Comparison of ENCODE assay signal across 16 cellular contexts in the genomic region with DNA sequence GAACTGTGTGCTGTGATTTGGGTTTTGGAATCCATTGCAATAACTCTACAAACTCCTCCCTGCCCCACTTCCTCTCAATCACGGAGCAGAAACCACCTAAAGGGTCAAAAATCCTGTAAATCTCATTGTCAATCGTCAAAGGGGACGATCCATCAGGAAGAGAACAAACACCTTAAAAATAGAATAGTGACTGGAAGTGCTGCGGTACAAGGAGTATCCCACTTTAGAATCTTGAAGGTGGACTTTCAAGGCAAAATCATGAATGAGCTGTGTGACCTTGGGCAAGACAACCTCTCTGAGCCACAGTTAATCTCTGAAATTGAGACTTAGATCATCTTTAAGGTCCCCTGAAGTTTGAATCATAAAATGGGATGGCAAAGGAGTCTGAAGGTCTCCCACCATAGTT. TPM values are rescaled to one million over a fixed set of nuclear protein-coding genes. Genes with fewer than 3 reads are reported as not detected.
A peak's percentile ranks its signal among the peaks of the same experiment; 100 is the strongest.
DNase-seq lines count a peak whose midpoint lies in the region; ATAC-seq and TF ChIP-seq lines count a peak whose summit lies in the region.
"Had no signal": no experiment of that assay in that cellular context is flagged by ENCODE, and none has a peak within 500 bp of the region (broad histone marks: within the 10 kb centered on the region; RNA-seq: fewer than 3 reads in every experiment).

No MANE protein-coding gene starts in this region.

- BruUV-seq in IMR-90 (replicated peaks; lab: Mats Ljungman, UMichigan): no TSS peak

- no CpG with 5 or more reads among the region's 4 CpGs for WGBS in IMR-90 (ENCODE audit: extremely low coverage in 2 of 2, insufficient read length in 1 of 2), 2 experiments
- 51 to 69% (median 60%) methylated on average over 4 of the region's 4 CpGs for WGBS in spleen, 5 donors

- peaks cover 75% of the 10 kb centered on the region for H3K4me1 Mint-ChIP-seq in activated naive CD4-positive, alpha-beta T cell treated with anti-CD3 and anti-CD28 coated beads, Interleukin-2, amount 10 ng/mL, durations not matched to agents 7 days and 5 days
- H3K4me1 Mint-ChIP-seq in activated T-helper 2 cell treated with anti-CD3 and anti-CD28 coated beads, Interferon-gamma antibody, Interleukin-2, Interleukin-4, amounts not matched to agents 10 μg/mL and 5 μg/mL and 100 μg/mL, durations not matched to agents 14 hours and 24 hours and 36 hours (ENCODE audit: low read depth): peaks cover 67% of the 10 kb centered on the region

- H4K91ac ChIP-seq in IMR-90 (ENCODE audit: insufficient read depth, low read depth, low read length): no peak overlapping the region

- H3K36me3 Mint-ChIP-seq in activated naive CD4-positive, alpha-beta T cell treated with anti-CD3 and anti-CD28 coated beads, Interleukin-2, amount 10 ng/mL, durations not matched to agents 7 days and 5 days: peaks cover 26% of the 10 kb centered on the region
- peaks cover 40% of the 10 kb centered on the region for H3K36me3 Mint-ChIP-seq in activated T-helper 2 cell treated with anti-CD3 and anti-CD28 coated beads, Interferon-gamma antibody, Interleukin-2, Interleukin-4, amounts not matched to agents 10 μg/mL and 5 μg/mL and 100 μg/mL, durations not matched to agents 14 hours and 24 hours and 36 hours (ENCODE audit: low read depth)

- in situ Hi-C loops in IMR-90 (cut with MboI; ENCODE audit: low sequenced_read_pairs): no loop called here

- H2BK15ac ChIP-seq in IMR-90 (ENCODE audit: low read depth, low read length): peak overlapping the region; percentile 20; the same call in 1 of the 3 replicates

- no peak overlapping the region for H3K4me2 ChIP-seq in IMR-90 (ENCODE audit: low read depth, low read length)

- H2AFZ ChIP-seq in IMR-90 (replicated peaks; ENCODE audit: low read length, poor library complexity): no peak overlapping the region

- CTCF ChIA-PET in activated naive CD4-positive, alpha-beta T cell treated with anti-CD3 and anti-CD28 coated beads, Interleukin-2, amount 10 ng/mL, durations not matched to agents 7 days and 5 days (lab: Charles Lee): interaction anchor here (1.2 to 2.5 kb wide), 4 partner anchors 11 to 68 kb away, joined by 3 to 7 read pairs (median 4); no protein-coding TSS in a partner anchor
- CTCF ChIA-PET in IMR-90 (lab: Yijun Ruan, JAX): interaction anchor here (1.7 kb wide), 1 partner anchor 69 kb away, joined by 8 read pairs; no protein-coding TSS in a partner anchor

- H2BK5ac ChIP-seq in IMR-90 (ENCODE audit: low read depth, low read length, poor library complexity, severe bottlenecking): no peak overlapping the region

- H2AK9ac ChIP-seq in IMR-90 (replicated peaks; ENCODE audit: low read depth, low read length, poor library complexity): no peak overlapping the region

- DNase-seq in activated naive CD4-positive, alpha-beta T cell treated with anti-CD3 and anti-CD28 coated beads, Interleukin-2, amount 10 ng/mL, durations not matched to agents 7 days and 5 days: no peak
- DNase-seq in activated naive CD4-positive, alpha-beta T cell treated with anti-CD3 and anti-CD28 coated beads, Interleukin-2, amount 50 U/mL, for 16 hours: no peak
- DNase-seq in IMR-90 (no peak), spleen (no peak), cerebellar nuclear complex (lab: John Stamatoyannopoulos, UW) (no peak)
- DNase-seq in activated T-helper 2 cell treated with anti-CD3 and anti-CD28 coated beads, Interferon-gamma antibody, Interleukin-2, Interleukin-4, amounts not matched to agents 10 μg/mL and 5 μg/mL and 100 μg/mL, durations not matched to agents 14 hours and 24 hours and 36 hours (ENCODE audit: low spot score): no peak
- DNase-seq: activated CD4-positive, alpha-beta T cell treated with anti-CD3 and anti-CD28 coated beads, Interleukin-2, amount 50 U/mL, for 4 hours; NCI-H2081 treated with DMSO at 0.1 percent for 48 hours; NCI-H524; PC-3; right cardiac atrium had no signal

- no peaks in the 10 kb centered on the region for H3K9me3 Mint-ChIP-seq in activated naive CD4-positive, alpha-beta T cell treated with anti-CD3 and anti-CD28 coated beads, Interleukin-2, amount 10 ng/mL, durations not matched to agents 7 days and 5 days
- H3K9me3 Mint-ChIP-seq in activated T-helper 2 cell treated with anti-CD3 and anti-CD28 coated beads, Interferon-gamma antibody, Interleukin-2, Interleukin-4, amounts not matched to agents 10 μg/mL and 5 μg/mL and 100 μg/mL, durations not matched to agents 14 hours and 24 hours and 36 hours: no peaks in the 10 kb centered on the region
- H3K9me3 Mint-ChIP-seq: brain had no signal

- TF ChIP-seq CTCF in IMR-90 (conservative IDR thresholded peaks at IDR 0.05; ENCODE audit: low read depth, low read length) (no peak), spleen (IDR thresholded peaks at IDR 0.05 in 8 of 11, conservative IDR thresholded peaks at IDR 0.05 in 3 of 11) (no peak)

- TF ChIP-seq RAD21 in IMR-90 (IDR thresholded peaks at IDR 0.05; ENCODE audit: low read length): no peak

- no peaks in the 10 kb centered on the region for H3K27me3 ChIP-seq in IMR-90 (ENCODE audit: control insufficient read depth, insufficient read depth, low read length)
- peaks cover 0 to 12% (median 0%) of the 10 kb centered on the region in 7 donors for H3K27me3 ChIP-seq in spleen (replicated peaks in 1 of 7)

- H3K36me3 ChIP-seq in IMR-90 (ENCODE audit: control insufficient read depth, insufficient read depth, low read length): peaks cover 7% of the 10 kb centered on the region
- H3K36me3 ChIP-seq in spleen: peaks cover 0 to 11% (median 0%) of the 10 kb centered on the region in 6 donors

- TF ChIP-seq POLR2A in IMR-90 (IDR thresholded peaks at IDR 0.05; ENCODE audit: low read depth, low read length): no peak
- TF ChIP-seq POLR2A in spleen (IDR thresholded peaks at IDR 0.05): no peak

- H3K4me3 Mint-ChIP-seq in activated naive CD4-positive, alpha-beta T cell treated with anti-CD3 and anti-CD28 coated beads, Interleukin-2, amount 10 ng/mL, durations not matched to agents 7 days and 5 days: no peak overlapping the region
- no peak overlapping the region for H3K4me3 Mint-ChIP-seq in activated T-helper 2 cell treated with anti-CD3 and anti-CD28 coated beads, Interferon-gamma antibody, Interleukin-2, Interleukin-4, amounts not matched to agents 10 μg/mL and 5 μg/mL and 100 μg/mL, durations not matched to agents 14 hours and 24 hours and 36 hours (ENCODE audit: low read depth)
- H3K4me3 Mint-ChIP-seq: brain had no signal

- H3K56ac ChIP-seq in IMR-90 (ENCODE audit: extremely low read depth, insufficient read depth, low read length): no peak overlapping the region

- no peak overlapping the region for H4K5ac ChIP-seq in IMR-90 (ENCODE audit: low read depth, low read length)

- H3K18ac ChIP-seq in IMR-90 (ENCODE audit: low read depth, low read length): no peak overlapping the region

- H4K8ac ChIP-seq in IMR-90 (ENCODE audit: low read depth in 2 of 2, low read length in 2 of 2): no peak overlapping the region

- peak overlapping the region; percentile 32; the same call in 1 of the 2 replicates for H2BK120ac ChIP-seq in IMR-90 (ENCODE audit: low read depth, low read length)

- H3K14ac ChIP-seq in IMR-90 (replicated peaks; ENCODE audit: low read depth, low read length): no peak overlapping the region

- H3K23ac ChIP-seq in IMR-90 (ENCODE audit: low read depth, low read length): no peak overlapping the region

- H3K9ac ChIP-seq in IMR-90 (ENCODE audit: low read depth, low read length): no peak overlapping the region

- H3K27ac Mint-ChIP-seq in activated naive CD4-positive, alpha-beta T cell treated with anti-CD3 and anti-CD28 coated beads, Interleukin-2, amount 10 ng/mL, durations not matched to agents 7 days and 5 days: peak overlapping the region; percentile 25
- peak overlapping the region; percentile 26 for H3K27ac Mint-ChIP-seq in activated T-helper 2 cell treated with anti-CD3 and anti-CD28 coated beads, Interferon-gamma antibody, Interleukin-2, Interleukin-4, amounts not matched to agents 10 μg/mL and 5 μg/mL and 100 μg/mL, durations not matched to agents 14 hours and 24 hours and 36 hours

- H3K9me3 ChIP-seq in IMR-90 (ENCODE audit: control insufficient read depth, insufficient read depth, low read length) (no peaks in the 10 kb centered on the region), spleen (no peaks in the 10 kb centered on the region)

- intact Hi-C loops in IMR-90 (cut with micrococcal nuclease): loop anchor here (10.0 kb wide), 2 partner anchors 211 to 281 kb away; a partner anchor contains a TSS
- intact Hi-C loops in activated T-helper 2 cell treated with anti-CD3 and anti-CD28 coated beads, Interferon-gamma antibody, Interleukin-2, Interleukin-4, amounts not matched to agents 10 μg/mL and 5 μg/mL and 100 μg/mL, durations not matched to agents 14 hours and 24 hours and 36 hours (cut with micrococcal nuclease): loop anchor here (2.0 to 10.0 kb wide), 2 partner anchors 59 to 1301 kb away; no protein-coding TSS in a partner anchor
- intact Hi-C loops in spleen (cut with DNase I; ENCODE audit: low total_unique reads): no loop called here

- H3K27me3 Mint-ChIP-seq in activated naive CD4-positive, alpha-beta T cell treated with anti-CD3 and anti-CD28 coated beads, Interleukin-2, amount 10 ng/mL, durations not matched to agents 7 days and 5 days: no peaks in the 10 kb centered on the region
- no peaks in the 10 kb centered on the region for H3K27me3 Mint-ChIP-seq in activated T-helper 2 cell treated with anti-CD3 and anti-CD28 coated beads, Interferon-gamma antibody, Interleukin-2, Interleukin-4, amounts not matched to agents 10 μg/mL and 5 μg/mL and 100 μg/mL, durations not matched to agents 14 hours and 24 hours and 36 hours (ENCODE audit: low read depth)

- POLR2A ChIA-PET in IMR-90 (lab: Charles Lee; ENCODE audit: unreplicated experiment): interaction anchor here (0.7 to 1.0 kb wide), 2 partner anchors 34 to 82 kb away, joined by 3 to 6 read pairs; no protein-coding TSS in a partner anchor

- H3K27ac ChIP-seq in IMR-90 (ENCODE audit: insufficient read depth, low read length) (no peak overlapping the region), spleen (peak overlapping the region in 7 of 8 donors; percentile 79 to 89 (median 86))

- H3K4me3 ChIP-seq in IMR-90 (ENCODE audit: insufficient read depth, low read depth, low read length): no peak overlapping the region
- H3K4me3 ChIP-seq in spleen: peak overlapping the region in 1 of 8 donors; percentile 41
- H3K4me3 ChIP-seq: lung had no signal

- H3K4ac ChIP-seq in IMR-90 (ENCODE audit: low read depth, low read length): no peak overlapping the region

- peaks cover 24% of the 10 kb centered on the region for H3K9me1 ChIP-seq in IMR-90 (ENCODE audit: insufficient read depth, low read length)

- H2AK5ac ChIP-seq in IMR-90 (ENCODE audit: low read depth, low read length): 0 out of 2 replicates have a peak overlapping the region, but pooled peaks have one; percentile 10

- dilution Hi-C loops in IMR-90 (cut with HindIII; ENCODE audit: low sequenced_read_pairs, unreplicated experiment): no loop called here

- H4K20me1 ChIP-seq in IMR-90 (ENCODE audit: insufficient read depth, low read length): peaks cover 19% of the 10 kb centered on the region

- peaks cover 27% of the 10 kb centered on the region for H3K4me1 ChIP-seq in IMR-90 (ENCODE audit: control insufficient read depth, insufficient read depth, low read length)
- peaks cover 15 to 78% (median 61%) of the 10 kb centered on the region in 6 donors for H3K4me1 ChIP-seq in spleen

- H3K79me1 ChIP-seq in IMR-90 (ENCODE audit: low read depth in 1 of 2, low read length in 2 of 2): peaks cover 0 to 40% of the 10 kb centered on the region in 2 experiments; a peak in 2 of 4 replicates

- peak overlapping the region; percentile 33; the same call in 1 of the 2 replicates for H2BK20ac ChIP-seq in IMR-90 (ENCODE audit: low read depth, low read length)

- ATAC-seq in IMR-90 (ENCODE audit: low read depth) (no peak), GM21515 (IDR thresholded peaks at IDR 0.05; ENCODE audit: unreplicated experiment) (no peak), GM19397 (IDR thresholded peaks at IDR 0.05; ENCODE audit: unreplicated experiment) (no peak)
- ATAC-seq: HepG2, PC-3 had no signal

RNA-seq across cellular contexts. Expression of a gene that starts 5.9 kb away (rescaled TPM):
- total RNA-seq in IMR-90 (2012; rRNA removed) (14.0 and 26.9 TPM in 2 replicates), spleen (1 to 10 TPM; 2.7 to 9.1 (median 5.8) TPM)
- polyA plus RNA-seq in IMR-90 (2012; rRNA removed) (25.9 and 30.1 TPM in 2 replicates), spleen (10 to 100 TPM in 1 of 3 donors, 1 to 10 TPM in 2; 6.6 to 10.1 (median 7.4) TPM)
- 4.3 and 12.5 TPM in 2 replicates for polyA plus RNA-seq in IMR-90 (2012; cell fraction: cytosol; rRNA removed)
- polyA plus RNA-seq in IMR-90 (2012; cell fraction: nucleus; rRNA removed; ENCODE audit: low replicate concordance): 7.2 and 17.3 TPM in 2 replicates
- 41.8 and 42.0 TPM in 2 replicates for total RNA-seq in activated T-helper 2 cell treated with anti-CD3 and anti-CD28 coated beads, Interferon-gamma antibody, Interleukin-2, Interleukin-4, amounts not matched to agents 10 μg/mL and 5 μg/mL and 100 μg/mL, durations not matched to agents 14 hours and 24 hours and 36 hours
